Comparison of ENCODE assay signal across 1 cellular context in genomic region chr9:130500340-130500771, GRCh38.
TF ChIP-seq lines count a peak whose summit lies in the region.

No MANE protein-coding gene starts in this region.

TF ChIP-seq in H1, 55 proteins besides CTCF, POLR2A, EP300 and RAD21 (continued from another document):
- TF ChIP-seq CHD7 (IDR thresholded peaks at IDR 0.05; ENCODE audit: insufficient replicate concordance, low read length) (no peak), SP1 (IDR thresholded peaks at IDR 0.05; ENCODE audit: low read depth, low read length) (no peak), KDM1A (IDR thresholded peaks at IDR 0.05; ENCODE audit: borderline replicate concordance, low read length) (no peak), CBX5 (IDR thresholded peaks at IDR 0.05; ENCODE audit: low read depth, low read length) (no peak), SIRT6 (IDR thresholded peaks at IDR 0.05; ENCODE audit: low read length) (no peak), ASH2L (IDR thresholded peaks at IDR 0.05; ENCODE audit: low read length) (no peak), RFX5 (IDR thresholded peaks at IDR 0.05; ENCODE audit: borderline replicate concordance, low read depth, low read length) (no peak), CBX8 (IDR thresholded peaks at IDR 0.05; ENCODE audit: borderline replicate concordance, low read depth, low read length) (no peak), JUND (IDR thresholded peaks at IDR 0.05; ENCODE audit: low read length) (no peak), SIN3A (conservative IDR thresholded peaks at IDR 0.05 in 1 of 2, IDR thresholded peaks at IDR 0.05 in 1 of 2; ENCODE audit: low read depth in 1 of 2, low read length in 2 of 2) (no peak), NRF1 (IDR thresholded peaks at IDR 0.05; ENCODE audit: low read depth, low read length) (no peak)
